ENCODE assay signal across 8 cellular contexts in the genomic region with DNA sequence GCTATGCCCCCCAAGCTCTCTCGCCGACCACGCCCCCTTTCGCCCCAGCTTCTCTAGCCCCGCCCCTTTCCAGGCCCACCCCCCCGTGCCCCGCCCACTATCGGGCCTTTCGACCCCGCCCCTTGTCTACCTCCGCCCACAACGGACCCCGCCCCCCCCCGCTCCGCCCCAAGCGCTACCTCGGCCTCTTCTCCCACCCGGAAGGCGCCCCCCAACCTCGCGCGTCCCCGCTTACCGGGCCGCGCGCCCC. TPM values are rescaled to one million over a fixed set of nuclear protein-coding genes. Genes with fewer than 3 reads are reported as not detected.
DNase-seq lines count a peak whose midpoint lies in the region; ATAC-seq and TF ChIP-seq lines count a peak whose summit lies in the region.

No MANE protein-coding gene starts in this region.

- peaks cover 55% of the 10 kb centered on the region for H3K79me2 ChIP-seq in fibroblast of lung (ENCODE audit: control insufficient read depth, insufficient read depth, low read length)

- no peaks in the 10 kb centered on the region for H4K20me1 ChIP-seq in fibroblast of lung (ENCODE audit: control insufficient read depth, extremely low read depth, insufficient read depth, low read length)

- H3K27me3 ChIP-seq in SJCRH30 (no peaks in the 10 kb centered on the region), fibroblast of lung (ENCODE audit: control insufficient read depth, insufficient read depth, low read length) (no peaks in the 10 kb centered on the region), neuronal stem cell (ENCODE audit: control insufficient read depth in 3 of 3, insufficient read depth in 3 of 3, low read depth in 1 of 3, low read length in 3 of 3) (peaks cover 0 to 9% (median 0%) of the 10 kb centered on the region in 3 experiments)

- peaks cover 10% of the 10 kb centered on the region for H3K79me1 ChIP-seq in neuronal stem cell (ENCODE audit: low read depth, low read length)

- H2BK120ac ChIP-seq in neuronal stem cell (ENCODE audit: low read depth, low read length), result no peak overlapping the region

- H3K14ac ChIP-seq in neuronal stem cell (ENCODE audit: low read length), result no peak overlapping the region

- no peak for ATAC-seq in HG03442 (IDR thresholded peaks at IDR 0.05; ENCODE audit: unreplicated experiment)

- no peak overlapping the region for H2BK15ac ChIP-seq in neuronal stem cell (ENCODE audit: low read length)

- no peak overlapping the region for H2AK5ac ChIP-seq in neuronal stem cell (ENCODE audit: low read depth, low read length)

- H3K9ac ChIP-seq in fibroblast of lung (ENCODE audit: insufficient read depth, low read length), result no peak overlapping the region
- no peak overlapping the region for H3K9ac ChIP-seq in neuronal stem cell (ENCODE audit: low read depth, low read length, poor library complexity)

- no peak overlapping the region for H3K23ac ChIP-seq in neuronal stem cell (ENCODE audit: low read depth, low read length, poor library complexity)

- no peak overlapping the region for H3K18ac ChIP-seq in neuronal stem cell (ENCODE audit: low read length)

- H2AFZ ChIP-seq in fibroblast of lung (ENCODE audit: low read length) (no peak overlapping the region), neuronal stem cell (ENCODE audit: low read length) (peak overlapping the region; percentile 75)

- H3K27ac ChIP-seq in SJCRH30 (no peak overlapping the region), fibroblast of lung (ENCODE audit: insufficient read depth, low read length) (no peak overlapping the region), neuronal stem cell (replicated peaks; ENCODE audit: low read length) (peak overlapping the region; percentile 95)

- H3K9me3 ChIP-seq in SJCRH30 (replicated peaks), result no peaks in the 10 kb centered on the region
- H3K9me3 ChIP-seq in fibroblast of lung (ENCODE audit: control insufficient read depth, insufficient read depth, low read depth, low read length), result no peaks in the 10 kb centered on the region
- no peaks in the 10 kb centered on the region for H3K9me3 ChIP-seq in neuronal stem cell (replicated peaks in 1 of 2; ENCODE audit: control insufficient read depth in 2 of 2, insufficient read depth in 1 of 2, low read depth in 1 of 2, low read length in 2 of 2)

- H3K36me3 ChIP-seq in SJCRH30 (peaks cover 27% of the 10 kb centered on the region), fibroblast of lung (ENCODE audit: control insufficient read depth, insufficient read depth, low read length) (peaks cover 14% of the 10 kb centered on the region), neuronal stem cell (replicated peaks in 1 of 2; ENCODE audit: control insufficient read depth in 2 of 2, insufficient read depth in 2 of 2, low read length in 2 of 2) (peaks cover 30 to 50% of the 10 kb centered on the region in 2 donors)

- no peak overlapping the region for H2BK5ac ChIP-seq in neuronal stem cell (ENCODE audit: low read length)

- H2BK12ac ChIP-seq in neuronal stem cell (ENCODE audit: low read length), result no peak overlapping the region

- no peak overlapping the region for H4K91ac ChIP-seq in neuronal stem cell (ENCODE audit: low read depth, low read length, poor library complexity)

- H3K4me2 ChIP-seq in fibroblast of lung (ENCODE audit: extremely low read depth, insufficient read depth, low read length) (no peak overlapping the region), neuronal stem cell (ENCODE audit: insufficient read depth, low read length, poor library complexity, severe bottlenecking) (peak overlapping the region; percentile 43)

- WGBS in neuronal stem cell (ENCODE audit: extremely low coverage in 2 of 2, insufficient read length in 2 of 2, insufficient replicate concordance in 1 of 2), 2 donors, result no CpG with 5 or more reads among the region's 27 CpGs

- no peak for TF ChIP-seq CTCF in fibroblast of lung (conservative IDR thresholded peaks at IDR 0.05 in 1 of 2, IDR thresholded peaks at IDR 0.05 in 1 of 2; ENCODE audit: low read depth in 1 of 2, low read length in 2 of 2)

- no peak overlapping the region for H3K4ac ChIP-seq in neuronal stem cell (ENCODE audit: low read length)

- no peak overlapping the region for H4K8ac ChIP-seq in neuronal stem cell (ENCODE audit: low read depth, low read length)

- H3K4me1 ChIP-seq in SJCRH30 (peaks cover 7% of the 10 kb centered on the region), fibroblast of lung (ENCODE audit: control insufficient read depth, extremely low read depth, insufficient read depth, low read length) (peaks cover 40% of the 10 kb centered on the region), neuronal stem cell (ENCODE audit: control insufficient read depth in 2 of 2, insufficient read depth in 1 of 2, low read depth in 1 of 2, low read length in 2 of 2) (peaks cover 26 to 41% of the 10 kb centered on the region in 2 donors)

- DNase-seq in SJCRH30 (no peak), fibroblast of lung (ENCODE audit: low read depth in 2 of 2) (no peak), neuronal stem cell (ENCODE audit: low spot score) (no peak), cortex of kidney (lab: John Stamatoyannopoulos, UW) (no peak), NCI-H2196 treated with DMSO at 0.1 percent for 48 hours (lab: John Stamatoyannopoulos, UW; ENCODE audit: unreplicated experiment) (no peak), T-helper 9 cell (no peak)

- peak overlapping the region; percentile 36; the same call in 1 of the 2 replicates for H3K4me3 ChIP-seq in GM08714 (ENCODE audit: low read length)
- H3K4me3 ChIP-seq in SJCRH30, result peak overlapping the region; percentile 51
- peak overlapping the region; percentile 36 to 60 (median 46) for H3K4me3 ChIP-seq in fibroblast of lung (replicated peaks in 1 of 4; ENCODE audit: control extremely low read depth in 1 of 4, insufficient read depth in 1 of 4, low read depth in 3 of 4, low read length in 4 of 4)
- peak overlapping the region; percentile 53 to 59 for H3K4me3 ChIP-seq in neuronal stem cell (ENCODE audit: low read length in 2 of 2)

RNA-seq across cellular contexts. Expression of a gene that starts 0.2 kb away (rescaled TPM):
- 7.1 and 9.6 TPM in 2 replicates for total RNA-seq in SJCRH30 (2014; rRNA removed; shearing (Covaris generic))
- total RNA-seq in fibroblast of lung, result 23.6 and 31.2 TPM in 2 replicates
- 8.0 and 8.9 TPM in 2 replicates for polyA plus RNA-seq in fibroblast of lung
- 12.0 and 14.8 TPM in 2 replicates for polyA plus RNA-seq in fibroblast of lung (2012)
- 23.1 and 32.8 TPM in 2 replicates for polyA minus RNA-seq in fibroblast of lung (ENCODE audit: low replicate concordance)
- polyA plus RNA-seq in neuronal stem cell (2013, experiment 1 of 2), result 18.2 TPM
- polyA plus RNA-seq in neuronal stem cell (2013, experiment 2 of 2), result 17.1 TPM

RNA-seq across cellular contexts. Expression of a gene that starts 3.5 kb away (rescaled TPM):
- total RNA-seq in SJCRH30 (2014; rRNA removed; shearing (Covaris generic)), result 15.4 and 16.2 TPM in 2 replicates
- total RNA-seq in fibroblast of lung, result 38.8 and 56.0 TPM in 2 replicates
- 50.3 and 55.4 TPM in 2 replicates for polyA plus RNA-seq in fibroblast of lung
- polyA plus RNA-seq in fibroblast of lung (2012), result 62.8 and 67.0 TPM in 2 replicates
- 94.8 and 117 TPM in 2 replicates for polyA minus RNA-seq in fibroblast of lung (ENCODE audit: low replicate concordance)
- 12.5 TPM for polyA plus RNA-seq in neuronal stem cell (2013, experiment 1 of 2)
- polyA plus RNA-seq in neuronal stem cell (2013, experiment 2 of 2), result 13.2 TPM

RNA-seq across cellular contexts. Expression of a gene that starts 5.4 kb away (rescaled TPM):
- 52.9 and 55.2 TPM in 2 replicates for total RNA-seq in SJCRH30 (2014; rRNA removed; shearing (Covaris generic))
- total RNA-seq in fibroblast of lung, result 32.4 and 66.4 TPM in 2 replicates
- polyA plus RNA-seq in fibroblast of lung, result 32.4 and 58.4 TPM in 2 replicates
- polyA plus RNA-seq in fibroblast of lung (2012), result 39.0 and 69.8 TPM in 2 replicates
- polyA minus RNA-seq in fibroblast of lung (ENCODE audit: low replicate concordance), result 90.0 and 108 TPM in 2 replicates
- 40.8 TPM for polyA plus RNA-seq in neuronal stem cell (2013, experiment 1 of 2)
- 39.2 TPM for polyA plus RNA-seq in neuronal stem cell (2013, experiment 2 of 2)

RNA-seq across cellular contexts. Expression of a gene that starts 18.6 kb away (rescaled TPM):
- total RNA-seq in SJCRH30 (2014; rRNA removed; shearing (Covaris generic)), result 14.3 and 20.9 TPM in 2 replicates
- 22.1 and 22.8 TPM in 2 replicates for total RNA-seq in fibroblast of lung
- 17.4 and 20.5 TPM in 2 replicates for polyA plus RNA-seq in fibroblast of lung
- polyA plus RNA-seq in fibroblast of lung (2012), result 20.2 and 26.1 TPM in 2 replicates
- 54.9 and 57.4 TPM in 2 replicates for polyA minus RNA-seq in fibroblast of lung (ENCODE audit: low replicate concordance)
- 56.5 TPM for polyA plus RNA-seq in neuronal stem cell (2013, experiment 1 of 2)
- polyA plus RNA-seq in neuronal stem cell (2013, experiment 2 of 2), result 55.4 TPM

RNA-seq across cellular contexts. Expression of a gene that starts 27.9 kb away (rescaled TPM):
- 102 and 104 TPM in 2 replicates for total RNA-seq in SJCRH30 (2014; rRNA removed; shearing (Covaris generic))
- total RNA-seq in fibroblast of lung, result 39.8 and 43.1 TPM in 2 replicates
- 46.7 and 50.5 TPM in 2 replicates for polyA plus RNA-seq in fibroblast of lung
- 88.3 and 89.0 TPM in 2 replicates for polyA plus RNA-seq in fibroblast of lung (2012)
- polyA minus RNA-seq in fibroblast of lung (ENCODE audit: low replicate concordance), result 0.71 and 5.1 TPM in 2 replicates
- polyA plus RNA-seq in neuronal stem cell (2013, experiment 1 of 2), result 63.9 TPM
- 63.8 TPM for polyA plus RNA-seq in neuronal stem cell (2013, experiment 2 of 2)
